25 cellular contexts compared by ENCODE assay signal in the genomic region with DNA sequence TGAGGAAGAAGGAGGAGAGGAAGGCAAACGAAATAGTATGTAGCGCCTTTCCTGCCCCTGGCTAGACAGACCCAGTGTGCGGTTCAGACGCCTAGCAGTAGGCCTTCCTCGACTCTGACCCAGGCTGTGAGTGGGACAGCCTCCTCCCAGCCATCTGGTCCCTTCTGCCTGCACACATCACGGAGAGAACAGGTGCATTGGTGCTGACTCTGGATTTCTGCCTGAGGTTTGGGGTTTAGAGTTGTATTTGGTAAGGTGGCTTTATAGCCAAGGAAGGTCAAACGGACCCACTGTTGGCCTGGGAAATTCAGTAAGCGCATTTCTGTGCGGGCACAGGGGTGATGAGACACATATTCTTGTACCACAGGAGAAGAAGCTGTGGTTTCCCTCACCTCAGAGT.
DNase-seq lines count a peak whose midpoint lies in the region; ATAC-seq, FAIRE-seq and TF ChIP-seq lines count a peak whose summit lies in the region.
"Had no signal": no experiment of that assay in that cellular context is flagged by ENCODE, and none has a peak within 500 bp of the region (broad histone marks: within the 10 kb centered on the region; RNA-seq: fewer than 3 reads in every experiment).

No MANE protein-coding gene starts in this region.

- DNase-seq in DMS 273 (lab: John Stamatoyannopoulos, UW; ENCODE audit: unreplicated experiment) (peak; percentile 8), DMS 273 treated with DMSO at 0.1 percent for 48 hours (lab: John Stamatoyannopoulos, UW) (no peak), cerebellum (ENCODE audit: low spot score) (peak; percentile 43), mucosa of descending colon (no peak), GM12892 (ENCODE audit: insufficient read length) (no peak)
- DNase-seq: ACHN, Calu3, DMS53, GF-D8, Kasumi-1, NCI-H1436, NCI-H1930, NCI-H226, NCI-H510A treated with DMSO at 0.1 percent for 48 hours, NCI-H82, SHP77 treated with DMSO at 0.1 percent for 48 hours, SK-N-SH had no signal

- peaks cover 44% of the 10 kb centered on the region for H3K4me1 Mint-ChIP-seq in nephron
- H3K4me1 Mint-ChIP-seq: IgD-negative memory B cell had no signal

- H3K27ac ChIP-seq in KMS-11: peak overlapping the region; percentile 60
- H3K27ac ChIP-seq: 22Rv1 had no signal

- intact Hi-C loops in mucosa of descending colon (cut with DNase I, micrococcal nuclease): loop anchor here in 1 of 2 donors (5.0 kb wide), 1 partner anchor 325 kb away; no protein-coding TSS in a partner anchor

- H3K4me2 ChIP-seq in KMS-11: peak overlapping the region; percentile 21; the same call in 1 of the 2 replicates
- H3K4me2 ChIP-seq: SK-N-SH had no signal

- H3K4me3 Mint-ChIP-seq in nephron: no peak overlapping the region
- H3K4me3 Mint-ChIP-seq: CD8-positive, alpha-beta T cell; IgD-negative memory B cell had no signal

- no peaks in the 10 kb centered on the region for H3K9me3 ChIP-seq in mucosa of descending colon
- H3K9me3 ChIP-seq: SK-N-SH had no signal

- H3K9ac ChIP-seq in KMS-11: no peak overlapping the region
- H3K9ac ChIP-seq: SK-N-SH had no signal

- no peaks in the 10 kb centered on the region for H3K79me2 ChIP-seq in KMS-11 (ENCODE audit: insufficient read depth, low read depth)

- peak overlapping the region in 2 of 3 experiments; percentile 27 to 46 for H3K27ac Mint-ChIP-seq in nephron
- H3K27ac Mint-ChIP-seq: CD8-positive, alpha-beta T cell; IgD-negative memory B cell had no signal

- no peaks in the 10 kb centered on the region for H3K36me3 Mint-ChIP-seq in nephron (ENCODE audit: low read depth)
- H3K36me3 Mint-ChIP-seq: CD8-positive, alpha-beta T cell had no signal

- H3K4me3 ChIP-seq in KMS-11 (IDR thresholded peaks at IDR 0.05; ENCODE audit: insufficient read depth, low read depth, low read length) (no peak overlapping the region), mucosa of descending colon (no peak overlapping the region)

- H3K27me3 Mint-ChIP-seq in nephron (ENCODE audit: low read depth): no peaks in the 10 kb centered on the region

- 0 out of 2 replicates have a peak overlapping the region, but pooled peaks have one; percentile 2 for H2AFZ ChIP-seq in KMS-11 (ENCODE audit: low read depth)

- no peak for FAIRE-seq in GM12892 (lab: Jason Lieb, UNC)
- FAIRE-seq: H54, RCC 7860 had no signal

- TF ChIP-seq CTCF in KMS-11 (conservative IDR thresholded peaks at IDR 0.05; ENCODE audit: low read depth, low read length) (no peak), nephron (IDR thresholded peaks at IDR 0.05; ENCODE audit: unreplicated experiment in 3 of 3) (no peak), mucosa of descending colon (IDR thresholded peaks at IDR 0.05) (no peak)

- no peaks in the 10 kb centered on the region for H3K36me3 ChIP-seq in KMS-11 (ENCODE audit: insufficient read depth)
- H3K36me3 ChIP-seq in mucosa of descending colon (ENCODE audit: low read depth): no peaks in the 10 kb centered on the region

- ATAC-seq in GM18520 (IDR thresholded peaks at IDR 0.05; ENCODE audit: unreplicated experiment) (no peak), mucosa of descending colon (no peak)
- ATAC-seq: CD8-positive, alpha-beta T cell had no signal

- H3K9me3 Mint-ChIP-seq in nephron: no peaks in the 10 kb centered on the region
- H3K9me3 Mint-ChIP-seq: CD8-positive, alpha-beta T cell; IgD-negative memory B cell had no signal

- no peaks in the 10 kb centered on the region for H3K27me3 ChIP-seq in KMS-11 (ENCODE audit: insufficient read depth, low read depth)

- TF ChIP-seq POLR2A in GM12892 (IDR thresholded peaks at IDR 0.05; ENCODE audit: low read depth, low read length): no peak

- H3K4me1 ChIP-seq in KMS-11 (ENCODE audit: low read depth, poor library complexity, severe bottlenecking): peaks cover 71% of the 10 kb centered on the region
- H3K4me1 ChIP-seq in mucosa of descending colon (ENCODE audit: low read depth): no peaks in the 10 kb centered on the region

- H4K20me1 ChIP-seq in KMS-11 (ENCODE audit: insufficient read depth): no peaks in the 10 kb centered on the region

Comparison
In these comparisons a context has a peak if more than half of its experiments do, and no peak if none do; other contexts are left out.
1. DNase-seq: peak in DMS 273 (single experiment) and cerebellum (single experiment); none in DMS 273 treated with DMSO at 0.1 percent for 48 hours (single experiment), mucosa of descending colon (0 of 3) and GM12892 (single experiment).